ENCODE assay signal across 7 cellular contexts in the genomic region with DNA sequence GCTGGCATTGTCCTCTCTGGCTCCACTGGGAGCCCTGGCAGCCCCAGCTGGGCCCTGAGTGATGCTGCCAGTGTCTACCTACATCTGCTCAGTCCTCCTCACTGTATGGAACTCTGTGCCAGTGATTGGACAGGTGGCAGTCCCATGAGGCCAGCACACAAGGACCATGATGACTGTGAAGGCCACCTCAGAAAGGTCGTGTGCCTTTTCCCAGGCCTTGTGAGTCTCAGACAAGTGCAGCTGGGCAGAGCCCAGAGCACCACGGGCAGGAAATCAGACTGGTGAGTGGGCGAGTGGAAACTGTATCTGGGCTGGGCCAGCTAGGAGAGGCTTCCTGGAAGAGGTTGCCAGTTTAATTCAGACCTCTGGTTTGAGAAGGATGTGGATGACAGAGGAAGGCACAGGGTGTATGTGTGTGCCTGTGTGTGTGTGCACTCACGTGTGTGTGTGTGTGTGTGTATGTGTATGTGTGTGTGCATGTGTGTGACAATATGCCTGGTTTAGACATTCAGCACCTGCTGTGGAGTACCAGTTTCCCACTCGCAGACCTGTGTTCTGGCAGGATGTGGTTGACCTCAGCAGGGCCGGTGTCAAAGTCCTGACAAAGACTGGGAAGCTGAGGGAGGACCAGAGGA.
DNase-seq lines count a peak whose midpoint lies in the region; ATAC-seq and TF ChIP-seq lines count a peak whose summit lies in the region.

No MANE protein-coding gene starts in this region.

- peak overlapping the region; percentile 60 for H3K4me3 Mint-ChIP-seq in central memory CD8-positive, alpha-beta T cell
- H3K4me3 Mint-ChIP-seq in stimulated activated naive B cell treated with anti-CD40 and anti-IgM and Interleukin-4, amounts not matched to agents 10 μg/mL and 1 μg/mL and 100 μg/mL, for 72 hours, result peak overlapping the region; percentile 61 to 64

- peaks cover 33% of the 10 kb centered on the region for H4K20me1 ChIP-seq in Loucy (ENCODE audit: insufficient read depth, low read length, poor library complexity, severe bottlenecking)

- H3K4me2 ChIP-seq in Loucy (ENCODE audit: low read depth, low read length, poor library complexity, severe bottlenecking), result peak overlapping the region; percentile 95

- H3K9me3 ChIP-seq in Loucy (ENCODE audit: insufficient read depth, low read depth, low read length), result no peaks in the 10 kb centered on the region

- H3K36me3 Mint-ChIP-seq in central memory CD8-positive, alpha-beta T cell (ENCODE audit: insufficient read depth), result peaks cover 16% of the 10 kb centered on the region
- H3K36me3 Mint-ChIP-seq in stimulated activated naive B cell treated with anti-CD40 and anti-IgM and Interleukin-4, amounts not matched to agents 10 μg/mL and 1 μg/mL and 100 μg/mL, for 72 hours, result peaks cover 22 to 50% of the 10 kb centered on the region in 2 donors

- peaks cover 98% of the 10 kb centered on the region for H3K79me2 ChIP-seq in Loucy (ENCODE audit: insufficient read depth, low read length)

- no peak for DNase-seq in central memory CD8-positive, alpha-beta T cell (ENCODE audit: low spot score in 2 of 2)
- DNase-seq in stimulated activated naive B cell treated with anti-CD40 and anti-IgM and Interleukin-4, amounts not matched to agents 10 μg/mL and 1 μg/mL and 100 μg/mL, for 72 hours, result peak; percentile 67
- DNase-seq in DMS79 (lab: John Stamatoyannopoulos, UW), result no peak
- no peak for DNase-seq in NCI-H1694 treated with DMSO at 0.1 percent for 48 hours (lab: John Stamatoyannopoulos, UW)
- no peak for DNase-seq in GOT3 (lab: John Stamatoyannopoulos, UW)

- no peaks in the 10 kb centered on the region for H3K9me2 ChIP-seq in Loucy (replicated peaks; ENCODE audit: low read depth, low read length)

- no peaks in the 10 kb centered on the region for H3K9me3 Mint-ChIP-seq in central memory CD8-positive, alpha-beta T cell
- no peaks in the 10 kb centered on the region for H3K9me3 Mint-ChIP-seq in stimulated activated naive B cell treated with anti-CD40 and anti-IgM and Interleukin-4, amounts not matched to agents 10 μg/mL and 1 μg/mL and 100 μg/mL, for 72 hours

- H3K4me1 Mint-ChIP-seq in central memory CD8-positive, alpha-beta T cell, result peaks cover 74% of the 10 kb centered on the region
- H3K4me1 Mint-ChIP-seq in stimulated activated naive B cell treated with anti-CD40 and anti-IgM and Interleukin-4, amounts not matched to agents 10 μg/mL and 1 μg/mL and 100 μg/mL, for 72 hours, result peaks cover 46 to 82% of the 10 kb centered on the region in 2 donors

- peak overlapping the region; percentile 98 for H3K9ac ChIP-seq in Loucy (ENCODE audit: low read depth, low read length, poor library complexity, severe bottlenecking)

- H3K27me3 ChIP-seq in Loucy (ENCODE audit: insufficient read depth, low read length, poor library complexity, severe bottlenecking), result no peaks in the 10 kb centered on the region

- H3K4me3 ChIP-seq in Loucy (ENCODE audit: low read length, poor library complexity, severe bottlenecking), result peak overlapping the region; percentile 97

- ATAC-seq in GM21381 (IDR thresholded peaks at IDR 0.05; ENCODE audit: unreplicated experiment), result peak; percentile 43
- peak; percentile 60 for ATAC-seq in central memory CD8-positive, alpha-beta T cell (replicated peaks; ENCODE audit: extremely low read depth, poor library complexity, severe bottlenecking)
- ATAC-seq in stimulated activated naive B cell treated with anti-CD40 and anti-IgM and Interleukin-4, amounts not matched to agents 10 μg/mL and 1 μg/mL and 100 μg/mL, for 72 hours (replicated peaks), result peak; percentile 90 to 91

- H3K27ac Mint-ChIP-seq in central memory CD8-positive, alpha-beta T cell (ENCODE audit: low read depth), result peak overlapping the region; percentile 91
- peak overlapping the region; percentile 89 for H3K27ac Mint-ChIP-seq in stimulated activated naive B cell treated with anti-CD40 and anti-IgM and Interleukin-4, amounts not matched to agents 10 μg/mL and 1 μg/mL and 100 μg/mL, for 72 hours

- no peaks in the 10 kb centered on the region for H3K27me3 Mint-ChIP-seq in central memory CD8-positive, alpha-beta T cell
- no peaks in the 10 kb centered on the region for H3K27me3 Mint-ChIP-seq in stimulated activated naive B cell treated with anti-CD40 and anti-IgM and Interleukin-4, amounts not matched to agents 10 μg/mL and 1 μg/mL and 100 μg/mL, for 72 hours

- H3K36me3 ChIP-seq in Loucy (ENCODE audit: insufficient read depth, low read length), result peaks cover 9% of the 10 kb centered on the region; the same call in 1 of the 2 replicates

- no peak overlapping the region for H2AFZ ChIP-seq in Loucy (ENCODE audit: low read length)

- H3F3A ChIP-seq in Loucy (ENCODE audit: low read depth), result peaks cover 14% of the 10 kb centered on the region

- H3K4me1 ChIP-seq in Loucy (ENCODE audit: insufficient read depth, low read length, poor library complexity, severe bottlenecking), result peaks cover 92% of the 10 kb centered on the region

- TF ChIP-seq CTCF in Loucy (conservative IDR thresholded peaks at IDR 0.05; ENCODE audit: low read length), result no peak
